12 cellular contexts compared by ENCODE assay signal in the genomic region with DNA sequence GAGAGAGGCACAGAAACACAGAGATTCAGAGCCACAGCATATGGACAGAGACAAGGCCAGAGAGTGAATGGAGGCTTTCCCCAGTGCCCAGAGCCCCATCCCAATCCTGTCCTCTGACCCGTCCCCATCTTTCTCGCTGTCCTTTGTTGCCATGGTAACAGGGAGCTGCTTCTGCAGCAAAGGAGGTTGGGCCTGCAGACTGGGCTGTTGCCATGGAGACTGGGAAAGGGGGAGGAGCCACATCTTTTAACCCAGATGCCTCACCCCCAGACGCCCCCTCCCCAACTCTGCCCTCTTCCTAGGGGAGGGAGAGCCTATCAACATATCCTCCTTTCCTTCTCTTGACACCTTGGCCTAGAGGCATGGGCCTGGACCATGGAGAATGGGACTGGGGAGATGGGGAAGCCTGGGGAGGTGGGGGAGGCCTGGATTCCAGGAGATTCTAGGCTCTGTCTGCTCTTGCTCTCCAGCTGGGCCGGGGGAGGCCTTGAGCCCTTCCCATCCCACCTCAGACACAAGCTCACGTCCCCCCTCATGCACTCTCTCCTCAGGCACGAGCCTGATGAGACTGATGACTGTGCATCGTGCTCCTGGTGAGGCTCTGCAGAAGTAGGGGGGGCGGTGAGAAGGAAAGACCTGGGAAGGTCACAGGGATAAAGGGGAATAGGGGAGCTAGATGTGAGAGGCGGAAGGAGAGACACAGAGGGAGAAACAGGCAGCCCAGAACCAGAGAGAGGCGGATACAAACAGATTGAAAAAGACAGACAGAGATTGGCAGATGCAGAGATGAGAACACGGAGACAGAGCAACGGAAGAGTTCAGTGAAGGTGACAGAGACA. TPM values are rescaled to one million over a fixed set of nuclear protein-coding genes. Genes with fewer than 3 reads are reported as not detected.
DNase-seq lines count a peak whose midpoint lies in the region; ATAC-seq and TF ChIP-seq lines count a peak whose summit lies in the region.
"Had no signal": no experiment of that assay in that cellular context is flagged by ENCODE, and none has a peak within 500 bp of the region (broad histone marks: within the 10 kb centered on the region; RNA-seq: fewer than 3 reads in every experiment).

No MANE protein-coding gene starts in this region.

- H3K4me1 ChIP-seq in osteoblast (ENCODE audit: insufficient read depth, low read length), result no peaks in the 10 kb centered on the region
- no peaks in the 10 kb centered on the region for H3K4me1 ChIP-seq in MM.1S (ENCODE audit: low read length)

- no peak for ATAC-seq in GM18498 (IDR thresholded peaks at IDR 0.05; ENCODE audit: unreplicated experiment)

- no peak overlapping the region for H3K4me2 ChIP-seq in osteoblast (ENCODE audit: insufficient read depth, low read length)
- no peak overlapping the region for H3K4me2 ChIP-seq in MM.1S (ENCODE audit: low read depth, low read length)

- no peaks in the 10 kb centered on the region for H3K9me2 ChIP-seq in MM.1S (replicated peaks; ENCODE audit: insufficient read depth, low read length)

- H3K9me3 ChIP-seq in osteoblast (ENCODE audit: low read depth, low read length) (no peaks in the 10 kb centered on the region), MM.1S (replicated peaks; ENCODE audit: insufficient read depth, low read length) (no peaks in the 10 kb centered on the region)

- H2AFZ ChIP-seq in osteoblast (ENCODE audit: low read length) (no peak overlapping the region), MM.1S (ENCODE audit: low read length) (no peak overlapping the region)

- H3K36me3 ChIP-seq in osteoblast (ENCODE audit: insufficient read depth, low read length), result no peaks in the 10 kb centered on the region
- H3K36me3 ChIP-seq in MM.1S (replicated peaks; ENCODE audit: insufficient read depth, low read length), result no peaks in the 10 kb centered on the region

- H3K79me2 ChIP-seq in osteoblast (ENCODE audit: insufficient read depth, low read length) (no peaks in the 10 kb centered on the region), MM.1S (ENCODE audit: low read length) (no peaks in the 10 kb centered on the region)

- H3K4me3 ChIP-seq in osteoblast (ENCODE audit: insufficient read depth, low read length) (no peak overlapping the region), MM.1S (ENCODE audit: low read length) (no peak overlapping the region)
- H3K4me3 ChIP-seq: skin epidermis had no signal

- no peaks in the 10 kb centered on the region for H3F3A ChIP-seq in MM.1S (ENCODE audit: insufficient read depth, low read length)

- H3K9ac ChIP-seq in MM.1S (ENCODE audit: low read length), result no peak overlapping the region

- TF ChIP-seq CTCF in osteoblast (IDR thresholded peaks at IDR 0.05; ENCODE audit: extremely low read depth, low read depth, low read length) (no peak), MM.1S (IDR thresholded peaks at IDR 0.05; ENCODE audit: low read length) (no peak)

- H3K27me3 ChIP-seq in osteoblast (ENCODE audit: insufficient read depth, low read length) (peaks cover 53% of the 10 kb centered on the region), MM.1S (replicated peaks; ENCODE audit: insufficient read depth, low read length) (peaks cover 74% of the 10 kb centered on the region)

- H3K27ac ChIP-seq in angular gyrus (ENCODE audit: low read depth, low read length) (peak overlapping the region; percentile 96), osteoblast (ENCODE audit: low read depth, low read length) (no peak overlapping the region), MM.1S (ENCODE audit: low read length) (no peak overlapping the region)
- H3K27ac ChIP-seq: skin epidermis, VCaP had no signal

- peaks cover 2% of the 10 kb centered on the region for H4K20me1 ChIP-seq in osteoblast (ENCODE audit: insufficient read depth, low read length)
- H4K20me1 ChIP-seq in MM.1S (ENCODE audit: insufficient read depth, low read length), result no peaks in the 10 kb centered on the region

- DNase-seq in NCI-H2081 (lab: John Stamatoyannopoulos, UW) (peak; percentile 14 to 16), NCI-H2081 treated with DMSO at 0.1 percent for 48 hours (lab: John Stamatoyannopoulos, UW) (no peak), M059J (ENCODE audit: low read depth) (peak; percentile 16), osteoblast (ENCODE audit: insufficient read length, low spot score, missing footprints) (peak; percentile 92), MM.1S (no peak), GM03348 (ENCODE audit: low spot score) (no peak)
- DNase-seq: NCI-H774 had no signal

RNA-seq across cellular contexts. Expression of a gene that starts 2.1 kb away (rescaled TPM):
- total RNA-seq in M059J (2014; rRNA removed; shearing (Covaris generic)), result 0.05 TPM in 1 of 2 replicates, not detected in the other
- total RNA-seq in osteoblast, result under 0.01 TPM in 2 replicates
- total RNA-seq: kidney epithelial cell had no signal

RNA-seq across cellular contexts. Expression of a gene that starts 37.1 kb away (rescaled TPM):
- 237 and 244 TPM in 2 replicates for total RNA-seq in M059J (2014; rRNA removed; shearing (Covaris generic))
- total RNA-seq in osteoblast, result 95.2 and 117 TPM in 2 replicates

Comparison
In these comparisons a context has a peak if more than half of its experiments do, and no peak if none do; other contexts are left out.
1. DNase-seq: peak in NCI-H2081 (2 of 2), M059J (single experiment) and osteoblast (single experiment); none in NCI-H2081 treated with DMSO at 0.1 percent for 48 hours (single experiment), MM.1S (single experiment) and GM03348 (single experiment).